ENCODE assay signal across 9 cellular contexts in the genomic region with DNA sequence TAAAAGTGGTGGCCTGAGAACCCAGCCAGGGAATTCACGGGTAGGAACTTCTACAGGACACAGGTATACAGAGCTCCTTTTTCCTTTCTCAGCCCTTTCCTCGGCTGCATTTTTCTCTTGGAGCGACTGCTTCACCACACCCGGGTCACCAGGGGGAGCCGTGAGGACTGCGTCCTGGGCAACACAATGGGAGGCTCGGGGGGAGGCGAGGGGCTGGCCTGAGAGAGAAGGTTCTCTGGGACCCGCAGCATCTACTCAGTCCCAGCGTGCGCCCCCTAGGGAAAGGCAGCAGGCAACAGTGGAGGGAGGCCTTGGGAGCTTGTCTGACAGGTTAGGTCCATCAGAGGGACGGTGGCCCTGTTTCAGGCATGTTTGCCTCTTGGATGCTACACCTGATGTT. TPM values are rescaled to one million over a fixed set of nuclear protein-coding genes. Genes with fewer than 3 reads are reported as not detected.
DNase-seq lines count a peak whose midpoint lies in the region; ATAC-seq and TF ChIP-seq lines count a peak whose summit lies in the region.
"Not testable (repeated sequence)": the region's sequence is repeated elsewhere in the genome, so short reads cannot be mapped to it uniquely, and the experiment has no call there.
"Had no signal": no experiment of that assay in that cellular context is flagged by ENCODE, and none has a peak within 500 bp of the region (broad histone marks: within the 10 kb centered on the region; RNA-seq: fewer than 3 reads in every experiment).

No MANE protein-coding gene starts in this region.

- not testable (repeated sequence) for H3K27ac ChIP-seq in breast epithelium; naive thymus-derived CD4-positive, alpha-beta T cell (ENCODE audit: low read depth, low read length); upper lobe of left lung

- H3K36me3 ChIP-seq in breast epithelium; naive thymus-derived CD4-positive, alpha-beta T cell (ENCODE audit: control insufficient read depth in 2 of 3, insufficient read depth in 3 of 3, low read length in 3 of 3); upper lobe of left lung: not testable (repeated sequence)

- H3K9me3 ChIP-seq in breast epithelium; naive thymus-derived CD4-positive, alpha-beta T cell (ENCODE audit: control insufficient read depth in 2 of 3, low read length in 3 of 3); upper lobe of left lung: not testable (repeated sequence)

- POLR2A ChIA-PET in naive thymus-derived CD4-positive, alpha-beta T cell (lab: Charles Lee), result not testable (repeated sequence)

- H3K27ac Mint-ChIP-seq in naive thymus-derived CD4-positive, alpha-beta T cell, result not testable (repeated sequence)

- intact Hi-C loops in breast epithelium (cut with DNase I; ENCODE audit: low total_unique reads); left cardiac atrium (cut with DNase I); naive thymus-derived CD4-positive, alpha-beta T cell (cut with micrococcal nuclease): not testable (repeated sequence)

- H3K27me3 Mint-ChIP-seq in naive thymus-derived CD4-positive, alpha-beta T cell, result not testable (repeated sequence)

- TF ChIP-seq CTCF in breast epithelium (IDR thresholded peaks at IDR 0.05), result peak in 2 of 3 donors; percentile 40 to 41
- TF ChIP-seq CTCF in upper lobe of left lung (IDR thresholded peaks at IDR 0.05), result peak in 4 of 6 experiments; percentile 25 to 54 (median 34)

- CTCF ChIA-PET in naive thymus-derived CD4-positive, alpha-beta T cell (lab: Charles Lee), result not testable (repeated sequence)

- not testable (repeated sequence) for H3K36me3 Mint-ChIP-seq in naive thymus-derived CD4-positive, alpha-beta T cell

- H3K4me3 Mint-ChIP-seq in naive thymus-derived CD4-positive, alpha-beta T cell, result not testable (repeated sequence)

- not testable (repeated sequence) for H3K27me3 ChIP-seq in breast epithelium; naive thymus-derived CD4-positive, alpha-beta T cell (ENCODE audit: control insufficient read depth in 2 of 2, insufficient read depth in 2 of 2, low read length in 2 of 2); upper lobe of left lung

- H3K4me3 ChIP-seq in breast epithelium; naive thymus-derived CD4-positive, alpha-beta T cell (ENCODE audit: low read length); upper lobe of left lung: not testable (repeated sequence)

- not testable (repeated sequence) for TF ChIP-seq EP300 in upper lobe of left lung (IDR thresholded peaks at IDR 0.05)

- not testable (repeated sequence) for H3K4me1 Mint-ChIP-seq in naive thymus-derived CD4-positive, alpha-beta T cell

- WGBS in upper lobe of left lung, 2 donors, result 17 to 40% methylated on average over 1 to 11 of the region's 12 CpGs

- TF ChIP-seq POLR2A in breast epithelium (IDR thresholded peaks at IDR 0.05); upper lobe of left lung (IDR thresholded peaks at IDR 0.05): not testable (repeated sequence)

- not testable (repeated sequence) for H3K4me1 ChIP-seq in breast epithelium; naive thymus-derived CD4-positive, alpha-beta T cell (ENCODE audit: control insufficient read depth in 2 of 2, insufficient read depth in 2 of 2, low read length in 2 of 2); upper lobe of left lung

- H3K9me3 Mint-ChIP-seq in naive thymus-derived CD4-positive, alpha-beta T cell, result not testable (repeated sequence)

- ATAC-seq in left cardiac atrium, result peak; percentile 30 to 46
- peak; percentile 40 for ATAC-seq in naive thymus-derived CD4-positive, alpha-beta T cell
- ATAC-seq in upper lobe of left lung (ENCODE audit: low FRiP score in 2 of 2), result peak; percentile 38 to 41

- DNase-seq in EH (ENCODE audit: low read depth) (peak; percentile 43), HuH-7.5 (ENCODE audit: low spot score) (peak; percentile 36), NCI-H748 (lab: John Stamatoyannopoulos, UW; ENCODE audit: unreplicated experiment) (peak; percentile 86), UCSD-AML1 (lab: John Stamatoyannopoulos, UW; ENCODE audit: unreplicated experiment) (peak; percentile 56), breast epithelium (ENCODE audit: low spot score in 2 of 2) (peak in 1 of 2 donors; percentile 27), upper lobe of left lung (peak in 1 of 2 donors; percentile 40)
- DNase-seq in left cardiac atrium, result not testable (repeated sequence)
- DNase-seq in naive thymus-derived CD4-positive, alpha-beta T cell, result peak in 1 of 9 donors; percentile 5

RNA-seq across cellular contexts. Expression of a gene that starts 8.3 kb away (rescaled TPM):
- total RNA-seq in breast epithelium (10 to 100 TPM; 16.0 to 33.1 (median 32.1) TPM), left cardiac atrium (10 to 100 TPM; 10.2 to 11.0 TPM), upper lobe of left lung (10 to 100 TPM; 24.9 to 74.4 (median 38.1) TPM)
- total RNA-seq in naive thymus-derived CD4-positive, alpha-beta T cell, result 10 to 100 TPM; 40.8 to 81.7 (median 51.1) TPM
- polyA plus RNA-seq in naive thymus-derived CD4-positive, alpha-beta T cell, result 10 to 100 TPM; 24.3 to 32.1 TPM

RNA-seq across cellular contexts. Expression of a gene that starts 37.1 kb away (rescaled TPM):
- total RNA-seq in breast epithelium (under 1 TPM in 2 of 3 donors, not detected in 1; 0.44 to 0.80 TPM), left cardiac atrium (1 to 10 TPM in 1 of 2 donors, not detected in 1; 1.5 TPM), upper lobe of left lung (1 to 10 TPM in 4 of 6 donors, under 1 TPM in 2; 0.71 to 3.9 (median 1.5) TPM)
- total RNA-seq in naive thymus-derived CD4-positive, alpha-beta T cell, result not detected
- not detected for polyA plus RNA-seq in naive thymus-derived CD4-positive, alpha-beta T cell
- polyA plus RNA-seq: IgD-negative memory B cell had no signal
